Comparison of ENCODE assay signal across 16 cellular contexts in the genomic region with DNA sequence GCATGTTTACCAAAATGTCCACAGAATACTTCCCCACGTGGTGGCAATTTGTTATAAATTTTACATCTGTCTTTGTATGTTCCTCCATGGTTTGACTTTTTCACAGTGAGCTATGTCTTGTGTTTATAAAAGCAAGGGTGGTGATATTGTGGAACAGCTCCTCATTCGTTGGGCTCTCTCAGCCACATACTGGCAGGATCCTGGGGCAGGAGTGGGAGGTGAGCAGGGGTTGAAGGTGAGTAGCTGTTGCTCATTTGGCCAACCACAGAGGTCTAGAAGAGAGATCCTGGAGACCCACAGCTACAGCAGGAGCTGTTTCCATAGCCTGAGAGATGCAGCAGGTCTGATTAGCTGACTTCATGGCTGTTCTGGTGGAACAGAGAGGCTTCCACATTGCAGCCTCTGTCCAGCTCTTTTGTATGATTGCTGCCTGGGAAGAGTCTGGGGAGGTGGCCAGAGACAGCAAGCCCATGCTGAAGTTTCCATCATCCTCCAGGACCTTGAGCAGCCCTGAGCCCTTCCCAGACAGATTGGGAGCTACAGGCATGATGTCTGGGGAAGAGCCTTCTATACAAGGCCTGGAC.
DNase-seq lines count a peak whose midpoint lies in the region; ATAC-seq and TF ChIP-seq lines count a peak whose summit lies in the region.
"Had no signal": no experiment of that assay in that cellular context is flagged by ENCODE, and none has a peak within 500 bp of the region (broad histone marks: within the 10 kb centered on the region; RNA-seq: fewer than 3 reads in every experiment).

No MANE protein-coding gene starts in this region.

- H3K9me2 ChIP-seq in GM23338 (ENCODE audit: insufficient read depth) = no peaks in the 10 kb centered on the region

- peaks cover 11% of the 10 kb centered on the region; the same call in 1 of the 2 replicates for H3K79me2 ChIP-seq in GM23338 (replicated peaks; ENCODE audit: insufficient read depth)

- CTCF ChIA-PET in RWPE1 (lab: Yijun Ruan, JAX) = interaction anchor here (0.5 kb wide), 1 partner anchor 175 kb away, joined by 4 read pairs; no protein-coding TSS in a partner anchor

- H3K4me3 ChIP-seq in GM23338 (no peak overlapping the region), choroid plexus epithelial cell (ENCODE audit: low read depth, low read length) (no peak overlapping the region), gastroesophageal sphincter (no peak overlapping the region)
- H3K4me3 ChIP-seq: BLaER1, HAP-1 had no signal

- peaks cover 5% of the 10 kb centered on the region; the same call in 1 of the 2 replicates for H3K36me3 ChIP-seq in GM23338 (ENCODE audit: insufficient read depth)
- H3K36me3 ChIP-seq in gastroesophageal sphincter = no peaks in the 10 kb centered on the region
- H3K36me3 ChIP-seq: HAP-1 had no signal

- H3K4me3 Mint-ChIP-seq in GM23338 (no peak overlapping the region), nephron (no peak overlapping the region)
- H3K4me3 Mint-ChIP-seq: CD14-positive monocyte; CD4-positive, alpha-beta memory T cell had no signal

- H3K27ac ChIP-seq in GM23338 (ENCODE audit: low read depth) (no peak overlapping the region), RWPE1 (peak overlapping the region; percentile 7; the same call in 1 of the 2 replicates), gastroesophageal sphincter (no peak overlapping the region)
- H3K27ac ChIP-seq: BLaER1 had no signal

- H3K36me3 Mint-ChIP-seq in GM23338 (ENCODE audit: low read depth) (peaks cover 34% of the 10 kb centered on the region), nephron (ENCODE audit: low read depth) (peaks cover 40% of the 10 kb centered on the region)
- H3K36me3 Mint-ChIP-seq: CD4-positive, alpha-beta memory T cell had no signal

- H3K4me2 ChIP-seq in GM23338 = no peak overlapping the region
- H3K4me2 ChIP-seq: BLaER1 had no signal

- no peak for ATAC-seq in GM23338
- ATAC-seq in gastroesophageal sphincter = no peak

- DNase-seq in GM23338 (ENCODE audit: low spot score) (no peak), RWPE1 (ENCODE audit: low spot score) (no peak), choroid plexus epithelial cell (ENCODE audit: low read depth) (peak; percentile 68), NCI-H69 (lab: John Stamatoyannopoulos, UW) (no peak), DMS153 (lab: John Stamatoyannopoulos, UW) (no peak), T1000 (lab: John Stamatoyannopoulos, UW) (no peak)
- DNase-seq: 8988T; CD4-positive, alpha-beta memory T cell; DMS79 treated with DMSO at 0.1 percent for 48 hours; GF-D8; GOT3 had no signal

- no peak for TF ChIP-seq POLR2A in gastroesophageal sphincter (IDR thresholded peaks at IDR 0.05)

- H3K4me1 ChIP-seq in GM23338 (ENCODE audit: insufficient read depth) (peaks cover 39% of the 10 kb centered on the region), gastroesophageal sphincter (peaks cover 0 to 21% (median 6%) of the 10 kb centered on the region in 3 donors)
- H3K4me1 ChIP-seq: HAP-1 had no signal

- TF ChIP-seq CTCF in GM23338 (conservative IDR thresholded peaks at IDR 0.05; ENCODE audit: low read depth in 2 of 2) (no peak), RWPE1 (conservative IDR thresholded peaks at IDR 0.05; ENCODE audit: low read depth) (no peak), choroid plexus epithelial cell (conservative IDR thresholded peaks at IDR 0.05; ENCODE audit: low read depth, low read length) (no peak), nephron (IDR thresholded peaks at IDR 0.05; ENCODE audit: unreplicated experiment in 3 of 3) (no peak), gastroesophageal sphincter (IDR thresholded peaks at IDR 0.05) (no peak)

- no peaks in the 10 kb centered on the region for H4K20me1 ChIP-seq in GM23338 (replicated peaks; ENCODE audit: insufficient read depth)

- 40 to 56% methylated on average over 1 of the region's 2 CpGs for WGBS in gastroesophageal sphincter (ENCODE audit: low coverage in 1 of 2), 2 donors

- POLR2A ChIA-PET in RWPE1 (lab: Yijun Ruan, JAX; ENCODE audit: low non-redundant PET) = no interaction called here

- peaks cover 0 to 2% (median 0%) of the 10 kb centered on the region in 3 donors for H3K9me3 ChIP-seq in gastroesophageal sphincter
- H3K9me3 ChIP-seq: HAP-1 had no signal

- no peaks in the 10 kb centered on the region for H3K27me3 ChIP-seq in GM23338 (ENCODE audit: insufficient read depth)
- H3K27me3 ChIP-seq in gastroesophageal sphincter = no peaks in the 10 kb centered on the region
- H3K27me3 ChIP-seq: BLaER1 had no signal

- H3K27ac Mint-ChIP-seq in GM23338 = peak overlapping the region; percentile 88
- peak overlapping the region in 2 of 3 experiments; percentile 46 to 95 for H3K27ac Mint-ChIP-seq in nephron
- H3K27ac Mint-ChIP-seq: CD14-positive monocyte; CD4-positive, alpha-beta memory T cell had no signal

- peaks cover 3% of the 10 kb centered on the region; the same call in 1 of the 2 replicates for H3F3A ChIP-seq in GM23338 (replicated peaks; ENCODE audit: low read depth)

- peaks cover 52% of the 10 kb centered on the region for H3K4me1 Mint-ChIP-seq in GM23338
- peaks cover 73% of the 10 kb centered on the region for H3K4me1 Mint-ChIP-seq in nephron
- H3K4me1 Mint-ChIP-seq: CD4-positive, alpha-beta memory T cell had no signal

- H3K9me3 Mint-ChIP-seq in GM23338 (peaks cover 23% of the 10 kb centered on the region), nephron (peaks cover 7% of the 10 kb centered on the region)

- no peak for TF ChIP-seq EP300 in gastroesophageal sphincter (IDR thresholded peaks at IDR 0.05)

- no peak overlapping the region for H2AFZ ChIP-seq in GM23338

- no peaks in the 10 kb centered on the region for H3K27me3 Mint-ChIP-seq in GM23338 (ENCODE audit: insufficient read depth, low read depth, poor library complexity)
- no peaks in the 10 kb centered on the region for H3K27me3 Mint-ChIP-seq in nephron (ENCODE audit: low read depth)

TF ChIP-seq in GM23338, 12 proteins besides CTCF, POLR2A, EP300 and RAD21 (continues in another document):
- TF ChIP-seq ZNF114 (CRISPR knock-in tag; IDR thresholded peaks at IDR 0.05) = no peak
- TF ChIP-seq, protein P1, sequence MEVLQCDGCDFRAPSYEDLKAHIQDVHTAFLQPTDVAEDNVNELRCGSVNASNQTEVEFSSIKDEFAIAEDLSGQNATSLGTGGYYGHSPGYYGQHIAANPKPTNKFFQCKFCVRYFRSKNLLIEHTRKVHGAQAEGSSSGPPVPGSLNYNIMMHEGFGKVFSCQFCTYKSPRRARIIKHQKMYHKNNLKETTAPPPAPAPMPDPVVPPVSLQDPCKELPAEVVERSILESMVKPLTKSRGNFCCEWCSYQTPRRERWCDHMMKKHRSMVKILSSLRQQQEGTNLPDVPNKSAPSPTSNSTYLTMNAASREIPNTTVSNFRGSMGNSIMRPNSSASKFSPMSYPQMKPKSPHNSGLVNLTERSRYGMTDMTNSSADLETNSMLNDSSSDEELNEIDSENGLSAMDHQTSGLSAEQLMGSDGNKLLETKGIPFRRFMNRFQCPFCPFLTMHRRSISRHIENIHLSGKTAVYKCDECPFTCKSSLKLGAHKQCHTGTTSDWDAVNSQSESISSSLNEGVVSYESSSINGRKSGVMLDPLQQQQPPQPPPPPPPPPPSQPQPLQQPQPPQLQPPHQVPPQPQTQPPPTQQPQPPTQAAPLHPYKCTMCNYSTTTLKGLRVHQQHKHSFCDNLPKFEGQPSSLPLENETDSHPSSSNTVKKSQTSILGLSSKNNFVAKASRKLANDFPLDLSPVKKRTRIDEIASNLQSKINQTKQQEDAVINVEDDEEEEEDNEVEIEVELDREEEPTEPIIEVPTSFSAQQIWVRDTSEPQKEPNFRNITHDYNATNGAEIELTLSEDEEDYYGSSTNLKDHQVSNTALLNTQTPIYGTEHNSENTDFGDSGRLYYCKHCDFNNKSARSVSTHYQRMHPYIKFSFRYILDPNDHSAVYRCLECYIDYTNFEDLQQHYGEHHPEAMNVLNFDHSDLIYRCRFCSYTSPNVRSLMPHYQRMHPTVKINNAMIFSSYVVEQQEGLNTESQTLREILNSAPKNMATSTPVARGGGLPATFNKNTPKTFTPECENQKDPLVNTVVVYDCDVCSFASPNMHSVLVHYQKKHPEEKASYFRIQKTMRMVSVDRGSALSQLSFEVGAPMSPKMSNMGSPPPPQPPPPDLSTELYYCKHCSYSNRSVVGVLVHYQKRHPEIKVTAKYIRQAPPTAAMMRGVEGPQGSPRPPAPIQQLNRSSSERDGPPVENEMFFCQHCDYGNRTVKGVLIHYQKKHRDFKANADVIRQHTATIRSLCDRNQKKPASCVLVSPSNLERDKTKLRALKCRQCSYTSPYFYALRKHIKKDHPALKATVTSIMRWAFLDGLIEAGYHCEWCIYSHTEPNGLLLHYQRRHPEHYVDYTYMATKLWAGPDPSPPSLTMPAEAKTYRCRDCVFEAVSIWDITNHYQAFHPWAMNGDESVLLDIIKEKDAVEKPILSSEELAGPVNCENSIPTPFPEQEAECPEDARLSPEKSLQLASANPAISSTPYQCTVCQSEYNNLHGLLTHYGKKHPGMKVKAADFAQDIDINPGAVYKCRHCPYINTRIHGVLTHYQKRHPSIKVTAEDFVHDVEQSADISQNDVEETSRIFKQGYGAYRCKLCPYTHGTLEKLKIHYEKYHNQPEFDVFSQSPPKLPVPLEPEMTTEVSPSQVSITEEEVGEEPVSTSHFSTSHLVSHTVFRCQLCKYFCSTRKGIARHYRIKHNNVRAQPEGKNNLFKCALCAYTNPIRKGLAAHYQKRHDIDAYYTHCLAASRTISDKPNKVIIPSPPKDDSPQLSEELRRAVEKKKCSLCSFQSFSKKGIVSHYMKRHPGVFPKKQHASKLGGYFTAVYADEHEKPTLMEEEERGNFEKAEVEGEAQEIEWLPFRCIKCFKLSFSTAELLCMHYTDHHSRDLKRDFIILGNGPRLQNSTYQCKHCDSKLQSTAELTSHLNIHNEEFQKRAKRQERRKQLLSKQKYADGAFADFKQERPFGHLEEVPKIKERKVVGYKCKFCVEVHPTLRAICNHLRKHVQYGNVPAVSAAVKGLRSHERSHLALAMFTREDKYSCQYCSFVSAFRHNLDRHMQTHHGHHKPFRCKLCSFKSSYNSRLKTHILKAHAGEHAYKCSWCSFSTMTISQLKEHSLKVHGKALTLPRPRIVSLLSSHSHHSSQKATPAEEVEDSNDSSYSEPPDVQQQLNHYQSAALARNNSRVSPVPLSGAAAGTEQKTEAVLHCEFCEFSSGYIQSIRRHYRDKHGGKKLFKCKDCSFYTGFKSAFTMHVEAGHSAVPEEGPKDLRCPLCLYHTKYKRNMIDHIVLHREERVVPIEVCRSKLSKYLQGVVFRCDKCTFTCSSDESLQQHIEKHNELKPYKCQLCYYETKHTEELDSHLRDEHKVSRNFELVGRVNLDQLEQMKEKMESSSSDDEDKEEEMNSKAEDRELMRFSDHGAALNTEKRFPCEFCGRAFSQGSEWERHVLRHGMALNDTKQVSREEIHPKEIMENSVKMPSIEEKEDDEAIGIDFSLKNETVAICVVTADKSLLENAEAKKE (CRISPR knock-in tag; IDR thresholded peaks at IDR 0.05) = no peak
